In the genomic region with DNA sequence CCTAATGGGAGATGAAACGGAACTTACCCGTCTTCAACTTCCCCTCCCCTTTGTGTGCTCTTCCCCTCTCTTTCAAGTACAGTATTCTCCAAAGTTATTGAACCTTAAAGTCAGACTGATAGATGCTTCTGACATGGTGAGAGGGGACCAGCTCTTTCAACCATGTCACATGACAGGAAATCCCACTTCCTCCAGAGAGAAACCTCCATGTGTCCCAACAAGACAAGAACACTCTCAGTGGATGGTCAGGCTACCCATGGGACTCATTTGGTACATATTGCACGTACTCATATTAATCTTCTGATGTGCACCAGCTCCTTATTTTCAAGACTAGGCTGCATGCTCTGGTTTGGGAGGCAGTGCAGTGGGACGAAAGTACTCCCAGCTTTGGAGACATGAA, we compare ENCODE assay signal across 21 cellular contexts. TPM values are rescaled to one million over a fixed set of nuclear protein-coding genes. Genes with fewer than 3 reads are reported as not detected.
DNase-seq lines count a peak whose midpoint lies in the region; ATAC-seq, FAIRE-seq and TF ChIP-seq lines count a peak whose summit lies in the region.
"Had no signal": no experiment of that assay in that cellular context is flagged by ENCODE, and none has a peak within 500 bp of the region (broad histone marks: within the 10 kb centered on the region; RNA-seq: fewer than 3 reads in every experiment).

No MANE protein-coding gene starts in this region.

- POLR2A ChIA-PET in Caco-2 (lab: Charles Lee) (no interaction called here), GM12878 (lab: Charles Lee) (no interaction called here)

- H2AFZ ChIP-seq in GM23338 (no peak overlapping the region), GM12878 (ENCODE audit: control insufficient read depth, low read depth, low read length) (no peak overlapping the region)

- no peak for TF ChIP-seq CTCF in Caco-2 (IDR thresholded peaks at IDR 0.05; ENCODE audit: insufficient read depth in 1 of 2, low read depth in 1 of 2, low read length in 1 of 2, severe bottlenecking in 1 of 2, unreplicated experiment in 1 of 2)
- TF ChIP-seq CTCF in GM23338 (conservative IDR thresholded peaks at IDR 0.05; ENCODE audit: low read depth in 2 of 2), result no peak
- no peak for TF ChIP-seq CTCF in GM12878 (IDR thresholded peaks at IDR 0.05 in 2 of 3, conservative IDR thresholded peaks at IDR 0.05 in 1 of 3; ENCODE audit: control insufficient read depth in 2 of 3, extremely low read depth in 1 of 3, insufficient read depth in 1 of 3, low read depth in 3 of 3, low read length in 3 of 3)

- H2BK5ac ChIP-seq in mesendoderm (ENCODE audit: low read length), result no peak overlapping the region

- H3K36me3 Mint-ChIP-seq in Caco-2 (ENCODE audit: insufficient read depth, unreplicated experiment) (no peaks in the 10 kb centered on the region), GM23338 (ENCODE audit: low read depth) (no peaks in the 10 kb centered on the region)
- H3K36me3 Mint-ChIP-seq: CD8-positive, alpha-beta T cell had no signal

- no peak overlapping the region for H3K18ac ChIP-seq in mesendoderm (ENCODE audit: low read length)

- H3K4me3 Mint-ChIP-seq in Caco-2 (ENCODE audit: unreplicated experiment) (no peak overlapping the region), GM23338 (no peak overlapping the region)
- H3K4me3 Mint-ChIP-seq: CD8-positive, alpha-beta T cell had no signal

- no peak for TF ChIP-seq RAD21 in GM12878 (IDR thresholded peaks at IDR 0.05; ENCODE audit: insufficient read depth, low read depth, low read length)

- no TSS peak for BruUV-seq in Caco-2 (replicated peaks; lab: Mats Ljungman, UMichigan)
- BruUV-seq in GM12878 (replicated peaks; lab: Mats Ljungman, UMichigan), result no TSS peak

- H3K27ac Mint-ChIP-seq in Caco-2 (ENCODE audit: unreplicated experiment) (peak overlapping the region; percentile 17), GM23338 (0 out of 2 replicates have a peak overlapping the region, but pooled peaks have one; percentile 38)
- H3K27ac Mint-ChIP-seq: CD8-positive, alpha-beta T cell had no signal

- H3K9me3 ChIP-seq in Caco-2, result no peaks in the 10 kb centered on the region
- H3K9me3 ChIP-seq in GM12878 (replicated peaks; ENCODE audit: control insufficient read depth, insufficient read depth, low read length), result no peaks in the 10 kb centered on the region; the same call in 2 of the 3 replicates

- no peak overlapping the region for H3K23ac ChIP-seq in mesendoderm (ENCODE audit: low read length)

- SMC1A ChIA-PET in GM12878 (lab: Charles Lee; ENCODE audit: uncharacterized antibody, unreplicated experiment), result interaction anchor here (1.0 to 2.7 kb wide), 9 partner anchors 8 to 549 kb away, joined by 3 to 27 read pairs (median 4); no protein-coding TSS in a partner anchor

- H3K4me1 ChIP-seq in Caco-2 (no peaks in the 10 kb centered on the region), GM23338 (ENCODE audit: insufficient read depth) (peaks cover 11% of the 10 kb centered on the region), GM12878 (ENCODE audit: control insufficient read depth, insufficient read depth, low read length) (peaks cover 33% of the 10 kb centered on the region), mesendoderm (ENCODE audit: control insufficient read depth, low read depth, low read length) (no peaks in the 10 kb centered on the region)

- H3F3A ChIP-seq in GM23338 (replicated peaks; ENCODE audit: low read depth), result no peaks in the 10 kb centered on the region

- H3K4ac ChIP-seq in mesendoderm (ENCODE audit: low read depth, low read length), result no peak overlapping the region

- peaks cover 6% of the 10 kb centered on the region for H3K27me3 Mint-ChIP-seq in Caco-2 (ENCODE audit: insufficient read depth, unreplicated experiment)
- H3K27me3 Mint-ChIP-seq in GM23338 (ENCODE audit: insufficient read depth, low read depth, poor library complexity), result no peaks in the 10 kb centered on the region

- no peaks in the 10 kb centered on the region for H4K20me1 ChIP-seq in GM23338 (replicated peaks; ENCODE audit: insufficient read depth)
- H4K20me1 ChIP-seq in GM12878 (ENCODE audit: control insufficient read depth, insufficient read depth), result no peaks in the 10 kb centered on the region

- H3K9ac ChIP-seq in GM12878 (ENCODE audit: control insufficient read depth, insufficient read depth, low read length) (no peak overlapping the region), mesendoderm (ENCODE audit: low read length) (no peak overlapping the region)

- no peak overlapping the region for H4K8ac ChIP-seq in mesendoderm (ENCODE audit: low read depth, low read length)

- no peaks in the 10 kb centered on the region for H3K9me2 ChIP-seq in GM23338 (ENCODE audit: insufficient read depth)

- no peaks in the 10 kb centered on the region for H3K36me3 ChIP-seq in Caco-2 (ENCODE audit: control insufficient read depth, insufficient read depth, low read length)
- H3K36me3 ChIP-seq in GM23338 (ENCODE audit: insufficient read depth), result no peaks in the 10 kb centered on the region
- no peaks in the 10 kb centered on the region for H3K36me3 ChIP-seq in GM12878 (ENCODE audit: control insufficient read depth in 2 of 2, insufficient read depth in 2 of 2, low read length in 1 of 2)
- H3K36me3 ChIP-seq in mesendoderm (ENCODE audit: control insufficient read depth, insufficient read depth, low read length), result no peaks in the 10 kb centered on the region

- DNase-seq in Caco-2, result no peak
- DNase-seq in GM23338 (ENCODE audit: low spot score), result no peak
- no peak for DNase-seq in GM12878 (ENCODE audit: low read depth, low spot score)
- DNase-seq in mesendoderm, result no peak
- DNase-seq in cardiac septum (ENCODE audit: low spot score), result no peak
- no peak for DNase-seq in NCI-H2029 treated with DMSO at 0.1 percent for 48 hours (lab: John Stamatoyannopoulos, UW)
- DNase-seq: AML-193; CD8-positive, alpha-beta T cell; DMS 273 treated with DMSO at 0.1 percent for 48 hours; DMS53; DND-41; EL; HCEC 1CT; Kasumi-1; KG1 had no signal

- TF ChIP-seq EP300 in GM12878 (IDR thresholded peaks at IDR 0.05; ENCODE audit: borderline replicate concordance in 1 of 2, control insufficient read depth in 1 of 2, low read depth in 2 of 2, low read length in 2 of 2), result no peak

- ATAC-seq in GM23338, result no peak
- peak; percentile 6 for ATAC-seq in GM12878
- ATAC-seq in GM19351 (IDR thresholded peaks at IDR 0.05; ENCODE audit: unreplicated experiment), result no peak
- ATAC-seq: CD8-positive, alpha-beta T cell had no signal

- RAD21 ChIA-PET in GM12878 (lab: Charles Lee; ENCODE audit: unreplicated experiment), result interaction anchor here (0.9 to 3.0 kb wide), 5 partner anchors 17 to 308 kb away, joined by 3 to 11 read pairs (median 4); no protein-coding TSS in a partner anchor

- H3K27me3 ChIP-seq in Caco-2 (replicated peaks; ENCODE audit: control insufficient read depth, insufficient read depth, low read length), result no peaks in the 10 kb centered on the region
- no peaks in the 10 kb centered on the region for H3K27me3 ChIP-seq in GM23338 (ENCODE audit: insufficient read depth)
- no peaks in the 10 kb centered on the region for H3K27me3 ChIP-seq in GM12878 (replicated peaks in 1 of 2; ENCODE audit: control insufficient read depth in 2 of 2, insufficient read depth in 2 of 2, low read length in 1 of 2)
- H3K27me3 ChIP-seq in mesendoderm (ENCODE audit: insufficient read depth, low read length, poor library complexity), result no peaks in the 10 kb centered on the region

- H3K9me3 Mint-ChIP-seq in Caco-2 (ENCODE audit: unreplicated experiment), result no peaks in the 10 kb centered on the region
- no peaks in the 10 kb centered on the region for H3K9me3 Mint-ChIP-seq in GM23338
- H3K9me3 Mint-ChIP-seq: CD8-positive, alpha-beta T cell had no signal

- H2BK120ac ChIP-seq in mesendoderm (ENCODE audit: low read depth, low read length), result no peak overlapping the region

- H2AK5ac ChIP-seq in mesendoderm (ENCODE audit: low read length), result no peak overlapping the region

- H3K4me3 ChIP-seq in Caco-2 (ENCODE audit: low read depth, low read length) (no peak overlapping the region), GM23338 (no peak overlapping the region), GM12878 (no peak overlapping the region), mesendoderm (ENCODE audit: low read length) (no peak overlapping the region)

- no peak for FAIRE-seq in GM12878 (lab: Jason Lieb, UNC)
- FAIRE-seq: A204.1, H54 had no signal

- H4K5ac ChIP-seq in mesendoderm (ENCODE audit: low read length), result no peak overlapping the region

- H3K79me2 ChIP-seq in GM23338 (replicated peaks; ENCODE audit: insufficient read depth) (no peaks in the 10 kb centered on the region), GM12878 (ENCODE audit: control insufficient read depth, insufficient read depth, low read length) (no peaks in the 10 kb centered on the region), mesendoderm (ENCODE audit: control insufficient read depth, insufficient read depth, low read length) (no peaks in the 10 kb centered on the region)

- H3K4me1 Mint-ChIP-seq in Caco-2 (ENCODE audit: low read depth, unreplicated experiment) (no peaks in the 10 kb centered on the region), GM23338 (peaks cover 14% of the 10 kb centered on the region)

- H3K4me2 ChIP-seq in GM23338 (no peak overlapping the region), GM12878 (ENCODE audit: control insufficient read depth, insufficient read depth) (peak overlapping the region; percentile 2; the same call in 1 of the 2 replicates), mesendoderm (ENCODE audit: low read length) (no peak overlapping the region)

- no peak overlapping the region for H3K56ac ChIP-seq in mesendoderm (ENCODE audit: low read length)

- 7% methylated on average over 4 of the region's 4 CpGs for WGBS in GM12878 (ENCODE audit: insufficient coverage, insufficient replicate concordance, low lambda C conversion rate, missing lambda C conversion rate)
- no CpG with 5 or more reads among the region's 4 CpGs for WGBS in mesendoderm (ENCODE audit: extremely low coverage, insufficient coverage, low lambda C conversion rate)

- in situ Hi-C loops in GM12878 (cut with MboI), result loop anchor here (5.0 to 10.0 kb wide), 2 partner anchors 299 to 626 kb away; no protein-coding TSS in a partner anchor

- no peak overlapping the region for H2BK15ac ChIP-seq in mesendoderm (replicated peaks; ENCODE audit: low read depth)

- intact Hi-C loops in Caco-2 (cut with micrococcal nuclease; ENCODE audit: unreplicated experiment), result loop anchor here (5.0 kb wide), 1 partner anchor 549 kb away; no protein-coding TSS in a partner anchor
- intact Hi-C loops in GM12878 (cut with micrococcal nuclease; ENCODE audit: unreplicated experiment), result no loop called here
- intact Hi-C loops in cardiac septum (cut with DNase I), result no loop called here

- no peak for TF ChIP-seq POLR2A in GM12878 (IDR thresholded peaks at IDR 0.05; ENCODE audit: low read depth, low read length)

- CTCF ChIA-PET in Caco-2 (lab: Charles Lee) (interaction anchor here (0.6 to 1.3 kb wide), 3 partner anchors 15 to 1069 kb away, joined by 3 to 4 read pairs (median 4); no protein-coding TSS in a partner anchor), GM12878 (lab: Yijun Ruan, JAX) (interaction anchor here (0.8 to 8.0 kb wide), 8 partner anchors 10 to 629 kb away, joined by 3 to 101 read pairs (median 15); no protein-coding TSS in a partner anchor)

- H3K27ac ChIP-seq in GM23338 (ENCODE audit: low read depth) (no peak overlapping the region), GM12878 (ENCODE audit: control insufficient read depth, insufficient read depth) (0 out of 2 replicates have a peak overlapping the region, but pooled peaks have one; percentile 4), mesendoderm (ENCODE audit: low read depth, low read length) (no peak overlapping the region)

- no peaks in the 10 kb centered on the region for H3K79me1 ChIP-seq in mesendoderm (ENCODE audit: low read length)

RNA-seq across cellular contexts. Expression of a gene that starts 44.6 kb away (rescaled TPM):
- total RNA-seq in Caco-2 (2022) (not detected in 2 replicates), GM12878 (2014; rRNA removed) (not detected in 2 replicates), GM12878 (2014; rRNA removed; fragmentation: Illumina TruSeq; extraction: Trizol) (not detected in 2 replicates), GM12878 (2021) (0.33 and 0.51 TPM in 2 replicates), cardiac septum (not detected)
- total RNA-seq in GM23338 (2014; rRNA removed; shearing (Covaris generic)), result not detected in 2 replicates
- polyA plus RNA-seq in GM23338 (2016; fragmentation: Nextera tagmentation; extraction: Ambion mirVana) (not detected in 2 replicates), GM12878 (2011; rRNA removed) (not detected in 2 replicates), GM12878 (2014; fragmentation: Illumina TruSeq; extraction: Trizol) (not detected in 2 replicates), GM12878 (2014; fragmentation: Nextera tagmentation; extraction: Ambion mirVana) (not detected), GM12878 (2014; rRNA removed) (not detected in 2 replicates), GM12878 (2016; fragmentation: Nextera tagmentation; extraction: Ambion mirVana) (not detected)
- total RNA-seq in GM12878 (2013; cell fraction: nucleolus; rRNA removed), result not detected in 2 replicates
- not detected for polyA plus RNA-seq in GM12878 (2011; ENCODE audit: low read depth)
- polyA plus RNA-seq in GM12878 (2011; cell fraction: cytosol; rRNA removed), result not detected in 2 replicates
- polyA plus RNA-seq in GM12878 (2011; cell fraction: nucleus; rRNA removed), result not detected in 2 replicates
- polyA plus RNA-seq in GM12878 (2012), result not detected in 2 replicates
- not detected in 2 replicates for polyA minus RNA-seq in GM12878 (2011; rRNA and poly(A)+ RNA removed)
- not detected in 2 replicates for polyA minus RNA-seq in GM12878 (2011; cell fraction: cytosol; rRNA and poly(A)+ RNA removed)
- not detected in 2 replicates for polyA minus RNA-seq in GM12878 (2011; cell fraction: nucleus; rRNA and poly(A)+ RNA removed)
- not detected for polyA plus RNA-seq in mesendoderm (2013, experiment 1 of 2)
- not detected for polyA plus RNA-seq in mesendoderm (2013, experiment 2 of 2)
- total RNA-seq: CD8-positive, alpha-beta T cell; G401; HT-29 had no signal
- polyA plus RNA-seq: BJ had no signal
